ENCODE assay signal across 14 cellular contexts in genomic region chr12:6817056-6817455, GRCh38. TPM values are rescaled to one million over a fixed set of nuclear protein-coding genes. Genes with fewer than 3 reads are reported as not detected.
A peak's percentile ranks its signal among the peaks of the same experiment; 100 is the strongest.
DNase-seq lines count a peak whose midpoint lies in the region; ATAC-seq and TF ChIP-seq lines count a peak whose summit lies in the region.
"Had no signal": no experiment of that assay in that cellular context is flagged by ENCODE, and none has a peak within 500 bp of the region (broad histone marks: within the 10 kb centered on the region; RNA-seq: fewer than 3 reads in every experiment).

No MANE protein-coding gene starts in this region.

- no peak overlapping the region for H4K91ac ChIP-seq in neuronal stem cell (ENCODE audit: low read depth, low read length, poor library complexity)

- H3K23ac ChIP-seq in neuronal stem cell (ENCODE audit: low read depth, low read length, poor library complexity), result no peak overlapping the region

- no peaks in the 10 kb centered on the region for H3K27me3 ChIP-seq in neuronal stem cell (ENCODE audit: control insufficient read depth in 3 of 3, insufficient read depth in 3 of 3, low read depth in 1 of 3, low read length in 3 of 3)
- H3K27me3 ChIP-seq: BE2C had no signal

- no peaks in the 10 kb centered on the region for H3K9me3 Mint-ChIP-seq in activated T-cell treated with anti-CD3 and anti-CD28 coated beads, Interleukin-2, amount 50 U/mL, for 24 hours
- H3K9me3 Mint-ChIP-seq: CD4-positive, alpha-beta memory T cell had no signal

- no peak overlapping the region for H4K8ac ChIP-seq in neuronal stem cell (ENCODE audit: low read depth, low read length)

- peaks cover 63% of the 10 kb centered on the region for H3K36me3 Mint-ChIP-seq in activated T-cell treated with anti-CD3 and anti-CD28 coated beads, Interleukin-2, amount 50 U/mL, for 24 hours (ENCODE audit: low read depth)

- peak overlapping the region; percentile 3 for H2AK5ac ChIP-seq in neuronal stem cell (ENCODE audit: low read depth, low read length)

- H3K4me3 ChIP-seq in HEK293 (ENCODE audit: low read depth, low read length), result no peak overlapping the region
- H3K4me3 ChIP-seq in neuronal stem cell (ENCODE audit: low read length in 2 of 2), result no peak overlapping the region
- H3K4me3 ChIP-seq: A549 had no signal

- no peak for TF ChIP-seq CTCF in HEK293 (tag by site-specific recombination; IDR thresholded peaks at IDR 0.05)

- peaks cover 9% of the 10 kb centered on the region for H3K27me3 Mint-ChIP-seq in activated T-cell treated with anti-CD3 and anti-CD28 coated beads, Interleukin-2, amount 50 U/mL, for 24 hours
- H3K27me3 Mint-ChIP-seq: CD4-positive, alpha-beta memory T cell had no signal

- peaks cover 11% of the 10 kb centered on the region for H3K4me1 Mint-ChIP-seq in activated T-cell treated with anti-CD3 and anti-CD28 coated beads, Interleukin-2, amount 50 U/mL, for 24 hours (ENCODE audit: low read depth)

- H3K9ac ChIP-seq in neuronal stem cell (ENCODE audit: low read depth, low read length, poor library complexity), result no peak overlapping the region

- no peak overlapping the region for H3K14ac ChIP-seq in neuronal stem cell (ENCODE audit: low read length)

- ATAC-seq in Right ventricle myocardium inferior, result no peak
- ATAC-seq: A549, HCT116, HepG2 had no signal

- H3K36me3 ChIP-seq in HEK293 (ENCODE audit: control insufficient read depth in 2 of 2, insufficient read depth in 1 of 2, low read length in 2 of 2) (no peaks in the 10 kb centered on the region), neuronal stem cell (replicated peaks in 1 of 2; ENCODE audit: control insufficient read depth in 2 of 2, insufficient read depth in 2 of 2, low read length in 2 of 2) (no peaks in the 10 kb centered on the region)
- H3K36me3 ChIP-seq: BE2C had no signal

- H3K79me1 ChIP-seq in neuronal stem cell (ENCODE audit: low read depth, low read length), result peaks cover 2% of the 10 kb centered on the region

- H2BK5ac ChIP-seq in neuronal stem cell (ENCODE audit: low read length), result peak overlapping the region; percentile 33

- peaks cover 6% of the 10 kb centered on the region; the same call in 1 of the 2 replicates for H3K4me1 ChIP-seq in HEK293 (ENCODE audit: control insufficient read depth, insufficient read depth, low read length)
- peaks cover 37 to 38% of the 10 kb centered on the region in 2 donors for H3K4me1 ChIP-seq in neuronal stem cell (ENCODE audit: control insufficient read depth in 2 of 2, insufficient read depth in 1 of 2, low read depth in 1 of 2, low read length in 2 of 2)

- no peak overlapping the region for H2BK120ac ChIP-seq in neuronal stem cell (ENCODE audit: low read depth, low read length)

- no peak overlapping the region for H3K4ac ChIP-seq in neuronal stem cell (ENCODE audit: low read length)

- CTCF ChIA-PET in HEK293 (lab: Yijun Ruan, JAX), result no interaction called here

- POLR2A ChIA-PET in HEK293 (lab: Yijun Ruan, JAX), result no interaction called here

- no peak overlapping the region for H3K18ac ChIP-seq in neuronal stem cell (ENCODE audit: low read length)

- no peak overlapping the region for H2BK15ac ChIP-seq in neuronal stem cell (ENCODE audit: low read length)

- H3K4me3 Mint-ChIP-seq in activated T-cell treated with anti-CD3 and anti-CD28 coated beads, Interleukin-2, amount 50 U/mL, for 24 hours, result no peak overlapping the region

- H2BK12ac ChIP-seq in neuronal stem cell (ENCODE audit: low read length), result peak overlapping the region; percentile 51

- H3K27ac Mint-ChIP-seq in activated T-cell treated with anti-CD3 and anti-CD28 coated beads, Interleukin-2, amount 50 U/mL, for 24 hours, result no peak overlapping the region

- DNase-seq in SK-N-DZ (ENCODE audit: low spot score) (peak; percentile 54), left kidney (ENCODE audit: low read depth, low spot score) (peak; percentile 75), neuronal stem cell (ENCODE audit: low spot score) (no peak), G401 (ENCODE audit: low spot score) (no peak), Right ventricle myocardium inferior (ENCODE audit: missing footprints) (no peak)
- DNase-seq in activated T-cell treated with anti-CD3 and anti-CD28 coated beads, Interleukin-2, amount 50 U/mL, for 24 hours, result no peak
- DNase-seq: BE2C; CD4-positive, alpha-beta memory T cell; DMS79 had no signal

- H3K9me3 ChIP-seq in HEK293 (ENCODE audit: control insufficient read depth, insufficient read depth, low read depth, low read length), result no peaks in the 10 kb centered on the region
- peaks cover 0 to 4% of the 10 kb centered on the region in 2 donors for H3K9me3 ChIP-seq in neuronal stem cell (replicated peaks in 1 of 2; ENCODE audit: control insufficient read depth in 2 of 2, insufficient read depth in 1 of 2, low read depth in 1 of 2, low read length in 2 of 2)
- H3K9me3 ChIP-seq: A549, BE2C had no signal

- H3K27ac ChIP-seq in HEK293 (ENCODE audit: extremely low read depth, low read depth, low read length), result no peak overlapping the region
- H3K27ac ChIP-seq in neuronal stem cell (replicated peaks; ENCODE audit: low read length), result no peak overlapping the region
- H3K27ac ChIP-seq: A549, C4-2B had no signal

- in situ Hi-C loops in G401 (cut with HindIII; ENCODE audit: low sequenced_read_pairs), result no loop called here

- WGBS in neuronal stem cell (ENCODE audit: extremely low coverage in 2 of 2, insufficient read length in 2 of 2, insufficient replicate concordance in 1 of 2), 2 donors, result no CpG with 5 or more reads among the region's 8 CpGs

- no peak overlapping the region for H3K4me2 ChIP-seq in neuronal stem cell (ENCODE audit: insufficient read depth, low read length, poor library complexity, severe bottlenecking)
- H3K4me2 ChIP-seq: A549 had no signal

- H2AFZ ChIP-seq in neuronal stem cell (ENCODE audit: low read length), result no peak overlapping the region

- intact Hi-C loops in Right ventricle myocardium inferior (cut with DNase I), result no loop called here

TF ChIP-seq in HEK293, 187 proteins besides CTCF, POLR2A, EP300 and RAD21:
- TF ChIP-seq ZNF76 (tag by site-specific recombination; IDR thresholded peaks at IDR 0.05; ENCODE audit: borderline replicate concordance, low read depth) (0 out of 2 replicates have a peak, but pooled peaks have one; percentile 26), KLF16 (tag by site-specific recombination; IDR thresholded peaks at IDR 0.05) (no peak), ZBTB7A (tag by site-specific recombination; IDR thresholded peaks at IDR 0.05; ENCODE audit: low read depth) (no peak), ZSCAN4 (tag by site-specific recombination; IDR thresholded peaks at IDR 0.05) (no peak), ZNF354C (tag by site-specific recombination; IDR thresholded peaks at IDR 0.05; ENCODE audit: borderline replicate concordance, low read depth) (no peak), ZNF580 (tag by site-specific recombination; IDR thresholded peaks at IDR 0.05) (no peak), ZBTB20 (tag by site-specific recombination; IDR thresholded peaks at IDR 0.05) (no peak), GLIS2 (tag by site-specific recombination; IDR thresholded peaks at IDR 0.05) (no peak)

RNA-seq across cellular contexts. Expression of gene GPR162, which starts 4.6 kb away (rescaled TPM):
- polyA plus RNA-seq in SK-N-DZ (2014; cell fraction: cytosol; rRNA removed), result 37.5 and 46.0 TPM in 2 replicates
- polyA plus RNA-seq in SK-N-DZ (2014; cell fraction: nucleus; rRNA removed), result 70.7 and 77.4 TPM in 2 replicates
- polyA plus RNA-seq in neuronal stem cell (2013, experiment 1 of 2), result 34.0 TPM
- 28.4 TPM for polyA plus RNA-seq in neuronal stem cell (2013, experiment 2 of 2)
- total RNA-seq in G401 (2014; rRNA removed; shearing (Covaris generic)), result 37.7 and 59.0 TPM in 2 replicates
- total RNA-seq in Right ventricle myocardium inferior, result 7.8 TPM
- total RNA-seq: HepG2 had no signal
- polyA plus RNA-seq: CD4-positive, alpha-beta memory T cell had no signal

RNA-seq across cellular contexts. Expression of gene P3H3, which starts 11.2 kb away (rescaled TPM):
- 34.5 and 38.9 TPM in 2 replicates for polyA plus RNA-seq in SK-N-DZ (2014; cell fraction: cytosol; rRNA removed)
- 221 and 272 TPM in 2 replicates for polyA plus RNA-seq in SK-N-DZ (2014; cell fraction: nucleus; rRNA removed)
- polyA plus RNA-seq in neuronal stem cell (2013, experiment 1 of 2), result 22.0 TPM
- 21.2 TPM for polyA plus RNA-seq in neuronal stem cell (2013, experiment 2 of 2)
- 56.4 and 70.5 TPM in 2 replicates for total RNA-seq in G401 (2014; rRNA removed; shearing (Covaris generic))
- total RNA-seq in Right ventricle myocardium inferior, result 10.3 TPM

RNA-seq across cellular contexts. Expression of gene GNB3, which starts 23.7 kb away (rescaled TPM):
- 8.4 and 16.4 TPM in 2 replicates for polyA plus RNA-seq in SK-N-DZ (2014; cell fraction: cytosol; rRNA removed)
- 110 and 150 TPM in 2 replicates for polyA plus RNA-seq in SK-N-DZ (2014; cell fraction: nucleus; rRNA removed)
- 8.6 TPM for polyA plus RNA-seq in neuronal stem cell (2013, experiment 1 of 2)
- polyA plus RNA-seq in neuronal stem cell (2013, experiment 2 of 2), result 8.2 TPM
- total RNA-seq in G401 (2014; rRNA removed; shearing (Covaris generic)), result 0.25 and 3.8 TPM in 2 replicates
- 4.0 TPM for total RNA-seq in Right ventricle myocardium inferior
- polyA plus RNA-seq: CD4-positive, alpha-beta memory T cell had no signal

RNA-seq across cellular contexts. Expression of gene CD4, which starts 27.7 kb away (rescaled TPM):
- 5.8 and 7.7 TPM in 2 replicates for polyA plus RNA-seq in SK-N-DZ (2014; cell fraction: cytosol; rRNA removed)
- 6.6 and 8.7 TPM in 2 replicates for polyA plus RNA-seq in SK-N-DZ (2014; cell fraction: nucleus; rRNA removed)
- polyA plus RNA-seq in neuronal stem cell (2013, experiment 1 of 2), result 3.9 TPM
- 3.8 TPM for polyA plus RNA-seq in neuronal stem cell (2013, experiment 2 of 2)
- total RNA-seq in G401 (2014; rRNA removed; shearing (Covaris generic)), result 0.34 and 1.3 TPM in 2 replicates
- 13.4 TPM for total RNA-seq in Right ventricle myocardium inferior

RNA-seq across cellular contexts. Expression of gene CDCA3, which starts 34.0 kb away (rescaled TPM):
- 72.9 and 97.2 TPM in 2 replicates for polyA plus RNA-seq in SK-N-DZ (2014; cell fraction: cytosol; rRNA removed)
- 191 and 199 TPM in 2 replicates for polyA plus RNA-seq in SK-N-DZ (2014; cell fraction: nucleus; rRNA removed)
- polyA plus RNA-seq in neuronal stem cell (2013, experiment 1 of 2), result 81.3 TPM
- polyA plus RNA-seq in neuronal stem cell (2013, experiment 2 of 2), result 79.5 TPM
- total RNA-seq in G401 (2014; rRNA removed; shearing (Covaris generic)), result 84.2 and 103 TPM in 2 replicates
- total RNA-seq in Right ventricle myocardium inferior, result 1.2 TPM

Comparison
In these comparisons a context has a peak if more than half of its experiments do, and no peak if none do; other contexts are left out.
1. DNase-seq: peak in SK-N-DZ (single experiment) and left kidney (single experiment); none in neuronal stem cell (single experiment), G401 (single experiment), Right ventricle myocardium inferior (single experiment) and activated T-cell treated with anti-CD3 and anti-CD28 coated beads, Interleukin-2, amount 50 U/mL, for 24 hours (single experiment).